ENCODE assay signal across 9 cellular contexts in genomic region chr17:40564195-40564882, GRCh38. TPM values are rescaled to one million over a fixed set of nuclear protein-coding genes. Genes with fewer than 3 reads are reported as not detected.
A peak's percentile ranks its signal among the peaks of the same experiment; 100 is the strongest.
DNase-seq lines count a peak whose midpoint lies in the region; ATAC-seq, FAIRE-seq and TF ChIP-seq lines count a peak whose summit lies in the region.
"Had no signal": no experiment of that assay in that cellular context is flagged by ENCODE, and none has a peak within 500 bp of the region (broad histone marks: within the 10 kb centered on the region; RNA-seq: fewer than 3 reads in every experiment).

No MANE protein-coding gene starts in this region.

- POLR2A ChIA-PET in WTC11 (lab: Charles Lee), result no interaction called here

- FAIRE-seq in GM18507 (lab: Jason Lieb, UNC), result peak; percentile 31

- CTCF ChIA-PET in WTC11 (lab: Charles Lee), result interaction anchor here (1.0 to 2.8 kb wide), 4 partner anchors 9 to 203 kb away, joined by 3 to 14 read pairs (median 6); no protein-coding TSS in a partner anchor

- peaks cover 6% of the 10 kb centered on the region; the same call in 1 of the 2 replicates for H3K27me3 Mint-ChIP-seq in WTC11 (ENCODE audit: low read depth)

- no peak for TF ChIP-seq CTCF in WTC11 (IDR thresholded peaks at IDR 0.05)

- ATAC-seq in HG03039 (IDR thresholded peaks at IDR 0.05; ENCODE audit: unreplicated experiment) (no peak), WTC11 (no peak)

- peaks cover 9% of the 10 kb centered on the region for H3K36me3 Mint-ChIP-seq in WTC11

- no peak overlapping the region for H3K27ac Mint-ChIP-seq in WTC11

- H3K4me1 Mint-ChIP-seq in WTC11, result peaks cover 42% of the 10 kb centered on the region

- no peak for DNase-seq in GM18507 (ENCODE audit: extremely low spot score, insufficient read length, low read depth)
- peak; percentile 53 for DNase-seq in activated CD4-positive, alpha-beta T cell treated with anti-CD3 and anti-CD28 coated beads, Interleukin-2, amount 50 U/mL, for 1 hour
- peak; percentile 26 for DNase-seq in effector CD8-positive, alpha-beta T cell (lab: John Stamatoyannopoulos, UW)
- DNase-seq in stimulated activated naive CD4-positive, alpha-beta T cell treated with Interleukin-2 at 50 U/mL for 16 hours (lab: John Stamatoyannopoulos, UW), result peak; percentile 47
- DNase-seq in WTC11 (ENCODE audit: low spot score), result no peak
- no peak for DNase-seq in DMS114 treated with DMSO at 0.1 percent for 48 hours (lab: John Stamatoyannopoulos, UW; ENCODE audit: unreplicated experiment)
- DNase-seq: NCI-H2029, nucleus accumbens had no signal

- peaks cover 21% of the 10 kb centered on the region for H3K9me3 Mint-ChIP-seq in WTC11

- H3K4me3 Mint-ChIP-seq in WTC11, result no peak overlapping the region

TF ChIP-seq in WTC11, 78 proteins besides CTCF, POLR2A, EP300 and RAD21:
- TF ChIP-seq, protein P1, sequence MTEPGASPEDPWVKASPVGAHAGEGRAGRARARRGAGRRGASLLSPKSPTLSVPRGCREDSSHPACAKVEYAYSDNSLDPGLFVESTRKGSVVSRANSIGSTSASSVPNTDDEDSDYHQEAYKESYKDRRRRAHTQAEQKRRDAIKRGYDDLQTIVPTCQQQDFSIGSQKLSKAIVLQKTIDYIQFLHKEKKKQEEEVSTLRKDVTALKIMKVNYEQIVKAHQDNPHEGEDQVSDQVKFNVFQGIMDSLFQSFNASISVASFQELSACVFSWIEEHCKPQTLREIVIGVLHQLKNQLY (CRISPR knock-in tag; IDR thresholded peaks at IDR 0.05), result no peak
- TF ChIP-seq JAZF1 (CRISPR knock-in tag; IDR thresholded peaks at IDR 0.05), result no peak
- TF ChIP-seq SP1 (CRISPR knock-in tag; conservative IDR thresholded peaks at IDR 0.05), result no peak
- no peak for TF ChIP-seq CREM (CRISPR knock-in tag; IDR thresholded peaks at IDR 0.05)
- TF ChIP-seq ERG (CRISPR knock-in tag; IDR thresholded peaks at IDR 0.05), result no peak
- no peak for TF ChIP-seq GRHL2 (CRISPR knock-in tag; IDR thresholded peaks at IDR 0.05; ENCODE audit: insufficient replicate concordance, severe bottlenecking)
- no peak for TF ChIP-seq ATF3 (CRISPR knock-in tag; conservative IDR thresholded peaks at IDR 0.05)
- no peak for TF ChIP-seq SOX15 (CRISPR knock-in tag; IDR thresholded peaks at IDR 0.05)
- TF ChIP-seq ZNF671 (CRISPR knock-in tag; IDR thresholded peaks at IDR 0.05), result no peak
- no peak for TF ChIP-seq ZBTB21 (CRISPR knock-in tag; IDR thresholded peaks at IDR 0.05; ENCODE audit: borderline replicate concordance)
- TF ChIP-seq, protein P2, sequence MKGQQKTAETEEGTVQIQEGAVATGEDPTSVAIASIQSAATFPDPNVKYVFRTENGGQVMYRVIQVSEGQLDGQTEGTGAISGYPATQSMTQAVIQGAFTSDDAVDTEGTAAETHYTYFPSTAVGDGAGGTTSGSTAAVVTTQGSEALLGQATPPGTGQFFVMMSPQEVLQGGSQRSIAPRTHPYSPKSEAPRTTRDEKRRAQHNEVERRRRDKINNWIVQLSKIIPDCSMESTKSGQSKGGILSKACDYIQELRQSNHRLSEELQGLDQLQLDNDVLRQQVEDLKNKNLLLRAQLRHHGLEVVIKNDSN (CRISPR knock-in tag; IDR thresholded peaks at IDR 0.05), result no peak
- TF ChIP-seq, protein P3, sequence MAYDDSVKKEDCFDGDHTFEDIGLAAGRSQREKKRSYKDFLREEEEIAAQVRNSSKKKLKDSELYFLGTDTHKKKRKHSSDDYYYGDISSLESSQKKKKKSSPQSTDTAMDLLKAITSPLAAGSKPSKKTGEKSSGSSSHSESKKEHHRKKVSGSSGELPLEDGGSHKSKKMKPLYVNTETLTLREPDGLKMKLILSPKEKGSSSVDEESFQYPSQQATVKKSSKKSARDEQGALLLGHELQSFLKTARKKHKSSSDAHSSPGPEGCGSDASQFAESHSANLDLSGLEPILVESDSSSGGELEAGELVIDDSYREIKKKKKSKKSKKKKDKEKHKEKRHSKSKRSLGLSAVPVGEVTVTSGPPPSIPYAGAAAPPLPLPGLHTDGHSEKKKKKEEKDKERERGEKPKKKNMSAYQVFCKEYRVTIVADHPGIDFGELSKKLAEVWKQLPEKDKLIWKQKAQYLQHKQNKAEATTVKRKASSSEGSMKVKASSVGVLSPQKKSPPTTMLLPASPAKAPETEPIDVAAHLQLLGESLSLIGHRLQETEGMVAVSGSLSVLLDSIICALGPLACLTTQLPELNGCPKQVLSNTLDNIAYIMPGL (CRISPR knock-in tag; IDR thresholded peaks at IDR 0.05), result no peak

RNA-seq across cellular contexts. Expression of gene CCR7, which starts 0.9 kb away (rescaled TPM):
- total RNA-seq in WTC11 (2021), result 0.37 to 0.92 TPM (median 0.57 TPM) in 3 replicates

Comparison
In these comparisons a context has a peak if more than half of its experiments do, and no peak if none do; other contexts are left out.
1. DNase-seq: peak in activated CD4-positive, alpha-beta T cell treated with anti-CD3 and anti-CD28 coated beads, Interleukin-2, amount 50 U/mL, for 1 hour (single experiment), effector CD8-positive, alpha-beta T cell (single experiment) and stimulated activated naive CD4-positive, alpha-beta T cell treated with Interleukin-2 at 50 U/mL for 16 hours (single experiment); none in GM18507 (single experiment), WTC11 (single experiment) and DMS114 treated with DMSO at 0.1 percent for 48 hours (single experiment).